Comparison of ENCODE assay signal across 17 cellular contexts in the genomic region with DNA sequence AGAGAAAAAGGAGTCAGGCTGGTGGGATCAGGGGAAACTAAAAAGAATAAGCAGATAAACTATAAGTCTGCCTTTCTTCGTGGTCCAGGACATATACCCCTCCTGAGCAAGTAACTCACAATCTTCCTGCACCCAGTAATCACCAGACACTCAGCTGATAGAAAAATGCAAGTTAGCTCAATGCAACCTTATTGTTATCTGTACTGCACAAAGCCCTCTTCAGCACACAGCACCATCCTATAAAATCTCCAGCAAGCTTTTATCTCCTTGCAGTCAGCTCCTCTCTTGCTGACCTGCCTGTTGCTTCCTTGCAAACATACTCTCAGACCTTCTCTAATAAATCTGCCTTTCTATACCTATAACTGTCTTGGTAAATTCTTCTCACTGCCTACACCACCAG. TPM values are rescaled to one million over a fixed set of nuclear protein-coding genes. Genes with fewer than 3 reads are reported as not detected.
DNase-seq lines count a peak whose midpoint lies in the region; ATAC-seq, FAIRE-seq and TF ChIP-seq lines count a peak whose summit lies in the region.
"Had no signal": no experiment of that assay in that cellular context is flagged by ENCODE, and none has a peak within 500 bp of the region (broad histone marks: within the 10 kb centered on the region; RNA-seq: fewer than 3 reads in every experiment).

No MANE protein-coding gene starts in this region.

- no peaks in the 10 kb centered on the region for H3K9me3 Mint-ChIP-seq in GM23338

- H3K36me3 ChIP-seq in GM23338 (ENCODE audit: insufficient read depth), result no peaks in the 10 kb centered on the region
- H3K36me3 ChIP-seq in GM12878 (ENCODE audit: control insufficient read depth in 2 of 2, insufficient read depth in 2 of 2, low read length in 1 of 2), result no peaks in the 10 kb centered on the region
- H3K36me3 ChIP-seq in neutrophil, result peaks cover 6% of the 10 kb centered on the region
- H3K36me3 ChIP-seq: BE2C had no signal

- TF ChIP-seq RAD21 in GM12878 (IDR thresholded peaks at IDR 0.05; ENCODE audit: insufficient read depth, low read depth, low read length), result no peak

- H2AFZ ChIP-seq in GM23338 (no peak overlapping the region), GM12878 (ENCODE audit: control insufficient read depth, low read depth, low read length) (no peak overlapping the region)
- H2AFZ ChIP-seq: GM23248 had no signal

- POLR2A ChIA-PET in GM12878 (lab: Charles Lee), result interaction anchor here (0.6 kb wide), 2 partner anchors 45 to 52 kb away, joined by 3 to 4 read pairs; no protein-coding TSS in a partner anchor

- SMC1A ChIA-PET in GM12878 (lab: Charles Lee; ENCODE audit: uncharacterized antibody, unreplicated experiment), result no interaction called here

- H3K27me3 ChIP-seq in GM23338 (ENCODE audit: insufficient read depth) (no peaks in the 10 kb centered on the region), GM12878 (replicated peaks in 1 of 2; ENCODE audit: control insufficient read depth in 2 of 2, insufficient read depth in 2 of 2, low read length in 1 of 2) (no peaks in the 10 kb centered on the region), neutrophil (no peaks in the 10 kb centered on the region)
- H3K27me3 ChIP-seq: BE2C had no signal

- H3K4me2 ChIP-seq in GM23338, result no peak overlapping the region
- no peak overlapping the region for H3K4me2 ChIP-seq in GM12878 (ENCODE audit: control insufficient read depth, insufficient read depth)
- H3K4me2 ChIP-seq: A549 had no signal

- TF ChIP-seq CTCF in GM23338 (conservative IDR thresholded peaks at IDR 0.05; ENCODE audit: low read depth in 2 of 2) (no peak), GM12878 (IDR thresholded peaks at IDR 0.05 in 2 of 3, conservative IDR thresholded peaks at IDR 0.05 in 1 of 3; ENCODE audit: control insufficient read depth in 2 of 3, extremely low read depth in 1 of 3, insufficient read depth in 1 of 3, low read depth in 3 of 3, low read length in 3 of 3) (no peak), neutrophil (IDR thresholded peaks at IDR 0.05) (no peak)

- DNase-seq in GM23338 (ENCODE audit: low spot score) (no peak), OCI-M1 (lab: John Stamatoyannopoulos, UW) (peak; percentile 4), GM12878 (ENCODE audit: low read depth, low spot score) (no peak), NCI-H446 treated with DMSO at 0.1 percent for 48 hours (lab: John Stamatoyannopoulos, UW) (no peak), NCI-H1436 treated with DMSO at 0.1 percent for 48 hours (lab: John Stamatoyannopoulos, UW) (no peak)
- no peak for DNase-seq in stimulated activated CD4-positive, alpha-beta T cell treated with anti-CD3 and anti-CD28 coated beads, Interleukin-2, amount 100 ng/mL, for 48 hours
- DNase-seq: BE2C, DMS 273 treated with DMSO at 0.1 percent for 48 hours, GM23248, H7, IMR-90, KG1 had no signal

- RAD21 ChIA-PET in GM12878 (lab: Charles Lee; ENCODE audit: unreplicated experiment), result no interaction called here

- intact Hi-C loops in GM12878 (cut with micrococcal nuclease; ENCODE audit: unreplicated experiment), result no loop called here

- H3K4me3 ChIP-seq in GM23338 (no peak overlapping the region), GM12878 (no peak overlapping the region), neutrophil (ENCODE audit: low read depth in 1 of 2, low read length in 1 of 2) (peak overlapping the region; percentile 58 to 69)
- H3K4me3 ChIP-seq: A549, GM23248 had no signal

- no peak for TF ChIP-seq POLR2A in GM12878 (IDR thresholded peaks at IDR 0.05; ENCODE audit: low read depth, low read length)

- peaks cover 7% of the 10 kb centered on the region for H3K27me3 Mint-ChIP-seq in GM23338 (ENCODE audit: insufficient read depth, low read depth, poor library complexity)

- no peak overlapping the region for H3K27ac Mint-ChIP-seq in GM23338

- peaks cover 13% of the 10 kb centered on the region for H3K4me1 Mint-ChIP-seq in GM23338

- H4K20me1 ChIP-seq in GM23338 (replicated peaks; ENCODE audit: insufficient read depth), result peaks cover 44% of the 10 kb centered on the region
- H4K20me1 ChIP-seq in GM12878 (ENCODE audit: control insufficient read depth, insufficient read depth), result no peaks in the 10 kb centered on the region; the same call in 1 of the 2 replicates

- peaks cover 96% of the 10 kb centered on the region for H3K79me2 ChIP-seq in GM23338 (replicated peaks; ENCODE audit: insufficient read depth)
- H3K79me2 ChIP-seq in GM12878 (ENCODE audit: control insufficient read depth, insufficient read depth, low read length), result no peaks in the 10 kb centered on the region; the same call in 1 of the 2 replicates

- FAIRE-seq in GM12878 (lab: Jason Lieb, UNC), result no peak
- FAIRE-seq: A549 had no signal

- H3K27ac ChIP-seq in GM23338 (ENCODE audit: low read depth), result peak overlapping the region; percentile 33; the same call in 1 of the 2 replicates
- H3K27ac ChIP-seq in GM12878 (ENCODE audit: control insufficient read depth, insufficient read depth), result no peak overlapping the region
- H3K27ac ChIP-seq in neutrophil, result peak overlapping the region; percentile 76
- H3K27ac ChIP-seq: A549, GM23248 had no signal

- H3K9me2 ChIP-seq in GM23338 (ENCODE audit: insufficient read depth), result no peaks in the 10 kb centered on the region

- H3K4me1 ChIP-seq in GM23338 (ENCODE audit: insufficient read depth), result peaks cover 27% of the 10 kb centered on the region
- peaks cover 23% of the 10 kb centered on the region for H3K4me1 ChIP-seq in GM12878 (ENCODE audit: control insufficient read depth, insufficient read depth, low read length)
- peaks cover 79 to 95% of the 10 kb centered on the region in 2 experiments for H3K4me1 ChIP-seq in neutrophil (ENCODE audit: control insufficient read depth in 1 of 2, insufficient read depth in 1 of 2, low read depth in 1 of 2, low read length in 1 of 2)
- H3K4me1 ChIP-seq: BE2C had no signal

- H3K9ac ChIP-seq in GM12878 (ENCODE audit: control insufficient read depth, insufficient read depth, low read length), result no peak overlapping the region
- H3K9ac ChIP-seq: GM23248 had no signal

- ATAC-seq in GM23338, result no peak
- ATAC-seq in GM12878, result peak; percentile 30; the same call in 2 of the 3 replicates
- no peak for ATAC-seq in GM19023 (IDR thresholded peaks at IDR 0.05; ENCODE audit: unreplicated experiment)
- ATAC-seq: A549 had no signal

- CTCF ChIA-PET in GM12878 (lab: Yijun Ruan, JAX), result no interaction called here

- BruUV-seq in GM12878 (replicated peaks; lab: Mats Ljungman, UMichigan), result no TSS peak

- no peaks in the 10 kb centered on the region; the same call in 1 of the 2 replicates for H3F3A ChIP-seq in GM23338 (replicated peaks; ENCODE audit: low read depth)

- WGBS in GM12878 (ENCODE audit: insufficient coverage, insufficient replicate concordance, low lambda C conversion rate, missing lambda C conversion rate), result 41% methylated on average over 1 of the region's 1 CpG

- H3K9me3 ChIP-seq in GM12878 (replicated peaks; ENCODE audit: control insufficient read depth, insufficient read depth, low read length) (no peaks in the 10 kb centered on the region), neutrophil (no peaks in the 10 kb centered on the region)
- H3K9me3 ChIP-seq: A549, BE2C had no signal

- in situ Hi-C loops in GM12878 (cut with MboI), result no loop called here

- no peak overlapping the region for H3K4me3 Mint-ChIP-seq in GM23338

- TF ChIP-seq EP300 in GM12878 (IDR thresholded peaks at IDR 0.05; ENCODE audit: borderline replicate concordance in 1 of 2, control insufficient read depth in 1 of 2, low read depth in 2 of 2, low read length in 2 of 2), result no peak

- H3K36me3 Mint-ChIP-seq in GM23338 (ENCODE audit: low read depth), result 0 out of 3 replicates have a peak, but pooled peaks cover 4% of the 10 kb centered on the region

RNA-seq across cellular contexts. Expression of a gene that starts 6.7 kb away (rescaled TPM):
- 86.2 and 87.4 TPM in 2 replicates for total RNA-seq in GM23338 (2014; rRNA removed; shearing (Covaris generic))
- polyA plus RNA-seq in GM23338 (2016; fragmentation: Nextera tagmentation; extraction: Ambion mirVana) (29.0 and 35.6 TPM in 2 replicates), GM12878 (2011; rRNA removed) (13.6 and 16.7 TPM in 2 replicates), GM12878 (2014; fragmentation: Illumina TruSeq; extraction: Trizol) (11.9 and 16.4 TPM in 2 replicates), GM12878 (2014; fragmentation: Nextera tagmentation; extraction: Ambion mirVana) (1 to 10 TPM; 3.7 to 4.8 TPM), GM12878 (2014; rRNA removed) (11.4 and 12.8 TPM in 2 replicates), GM12878 (2016; fragmentation: Nextera tagmentation; extraction: Ambion mirVana) (10 to 100 TPM in 1 of 2 experiments, 1 to 10 TPM in 1; 8.5 to 10.5 TPM)
- 51.7 and 59.1 TPM in 2 replicates for total RNA-seq in GM12878 (2013; cell fraction: nucleolus; rRNA removed)
- total RNA-seq in GM12878 (2014; rRNA removed) (9.3 and 9.7 TPM in 2 replicates), GM12878 (2014; rRNA removed; fragmentation: Illumina TruSeq; extraction: Trizol) (10.5 and 11.4 TPM in 2 replicates), GM12878 (2021) (12.3 and 13.6 TPM in 2 replicates)
- 8.3 TPM for polyA plus RNA-seq in GM12878 (2011; ENCODE audit: low read depth)
- 9.8 and 10.9 TPM in 2 replicates for polyA plus RNA-seq in GM12878 (2011; cell fraction: cytosol; rRNA removed)
- 23.0 and 26.3 TPM in 2 replicates for polyA plus RNA-seq in GM12878 (2011; cell fraction: nucleus; rRNA removed)
- 7.8 and 8.9 TPM in 2 replicates for polyA plus RNA-seq in GM12878 (2012)
- 22.1 and 29.1 TPM in 2 replicates for polyA minus RNA-seq in GM12878 (2011; rRNA and poly(A)+ RNA removed)
- 4.7 and 7.8 TPM in 2 replicates for polyA minus RNA-seq in GM12878 (2011; cell fraction: cytosol; rRNA and poly(A)+ RNA removed)
- 9.8 and 19.8 TPM in 2 replicates for polyA minus RNA-seq in GM12878 (2011; cell fraction: nucleus; rRNA and poly(A)+ RNA removed)

RNA-seq across cellular contexts. Expression of a gene that starts 12.2 kb away (rescaled TPM):
- 5.2 and 15.0 TPM in 2 replicates for total RNA-seq in GM23338 (2014; rRNA removed; shearing (Covaris generic))
- polyA plus RNA-seq in GM23338 (2016; fragmentation: Nextera tagmentation; extraction: Ambion mirVana), result 1.3 and 2.5 TPM in 2 replicates
- not detected in 2 replicates for total RNA-seq in GM12878 (2013; cell fraction: nucleolus; rRNA removed)
- 0.22 and 1.0 TPM in 2 replicates for total RNA-seq in GM12878 (2014; rRNA removed)
- 0.54 TPM in 1 of 2 replicates, not detected in the other for total RNA-seq in GM12878 (2014; rRNA removed; fragmentation: Illumina TruSeq; extraction: Trizol)
- total RNA-seq in GM12878 (2021), result 0.35 TPM in 1 of 2 replicates, not detected in the other
- not detected for polyA plus RNA-seq in GM12878 (2011; ENCODE audit: low read depth)
- polyA plus RNA-seq in GM12878 (2011; rRNA removed), result not detected in 2 replicates
- not detected in 2 replicates for polyA plus RNA-seq in GM12878 (2011; cell fraction: cytosol; rRNA removed)
- not detected in 2 replicates for polyA plus RNA-seq in GM12878 (2011; cell fraction: nucleus; rRNA removed)
- polyA plus RNA-seq in GM12878 (2012), result 0.42 TPM in 1 of 2 replicates, not detected in the other
- polyA plus RNA-seq in GM12878 (2014; fragmentation: Illumina TruSeq; extraction: Trizol), result 0.22 and 0.27 TPM in 2 replicates
- polyA plus RNA-seq in GM12878 (2014; fragmentation: Nextera tagmentation; extraction: Ambion mirVana), result under 1 TPM in 1 of 2 experiments, not detected in 1; 0.23 TPM
- polyA plus RNA-seq in GM12878 (2014; rRNA removed), result 0.14 and 0.20 TPM in 2 replicates
- polyA plus RNA-seq in GM12878 (2016; fragmentation: Nextera tagmentation; extraction: Ambion mirVana), result not detected
- 0.51 TPM in 1 of 2 replicates, not detected in the other for polyA minus RNA-seq in GM12878 (2011; rRNA and poly(A)+ RNA removed)
- polyA minus RNA-seq in GM12878 (2011; cell fraction: cytosol; rRNA and poly(A)+ RNA removed), result not detected in 2 replicates
- polyA minus RNA-seq in GM12878 (2011; cell fraction: nucleus; rRNA and poly(A)+ RNA removed), result not detected in 2 replicates
- total RNA-seq: G401, GM23248, IMR-90 had no signal
- polyA plus RNA-seq: A549, AG04450, GM23248, IMR-90 had no signal

Comparison
In these comparisons a context has a peak if more than half of its experiments do, and no peak if none do; other contexts are left out.
1. H3K4me3 ChIP-seq: peak in neutrophil (2 of 2); none in GM23338 (single experiment) and GM12878 (single experiment).